1 cellular context compared by ENCODE assay signal in the genomic region with DNA sequence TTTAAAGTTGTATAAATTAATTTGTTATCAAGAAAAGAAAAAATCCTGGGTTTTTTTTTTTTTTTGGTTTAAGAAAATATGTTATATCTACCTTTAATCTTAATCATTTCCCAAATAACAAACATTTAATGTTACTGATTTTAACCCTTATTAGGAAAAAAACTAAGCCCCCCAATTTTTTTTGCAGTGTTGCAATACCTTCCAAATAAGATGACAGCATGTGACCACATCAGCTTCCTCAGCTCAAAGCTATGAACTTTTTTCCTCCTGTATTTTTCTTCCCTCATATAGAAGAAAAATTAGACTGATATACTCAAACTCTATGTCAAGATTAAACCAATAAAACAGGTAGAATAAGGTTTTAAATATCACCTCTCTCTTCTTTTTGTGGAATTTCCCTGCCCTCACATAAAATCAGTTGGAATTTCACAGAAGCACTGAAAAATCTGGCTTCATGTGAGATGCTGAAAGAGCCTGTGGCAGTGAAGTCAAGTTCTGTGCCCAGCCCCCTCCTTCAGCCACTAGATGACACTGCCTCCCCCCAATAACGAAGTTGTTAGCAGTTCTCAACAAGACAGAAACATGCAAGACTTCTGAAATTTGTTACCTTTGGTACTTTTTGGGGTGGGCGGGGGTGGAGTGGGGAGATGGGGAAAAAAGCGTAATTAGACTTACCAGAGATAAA.
TF ChIP-seq lines count a peak whose summit lies in the region.

No MANE protein-coding gene starts in this region.

TF ChIP-seq in GM23338, 12 proteins besides CTCF, POLR2A, EP300 and RAD21:
- TF ChIP-seq POLR2AphosphoS5 (IDR thresholded peaks at IDR 0.05; ENCODE audit: low read depth): no peak
- TF ChIP-seq EZH2 (IDR thresholded peaks at IDR 0.05; ENCODE audit: low read depth, unreplicated experiment): no peak
- no peak for TF ChIP-seq STAT1 (IDR thresholded peaks at IDR 0.05; ENCODE audit: unreplicated experiment)
- TF ChIP-seq, protein P1, sequence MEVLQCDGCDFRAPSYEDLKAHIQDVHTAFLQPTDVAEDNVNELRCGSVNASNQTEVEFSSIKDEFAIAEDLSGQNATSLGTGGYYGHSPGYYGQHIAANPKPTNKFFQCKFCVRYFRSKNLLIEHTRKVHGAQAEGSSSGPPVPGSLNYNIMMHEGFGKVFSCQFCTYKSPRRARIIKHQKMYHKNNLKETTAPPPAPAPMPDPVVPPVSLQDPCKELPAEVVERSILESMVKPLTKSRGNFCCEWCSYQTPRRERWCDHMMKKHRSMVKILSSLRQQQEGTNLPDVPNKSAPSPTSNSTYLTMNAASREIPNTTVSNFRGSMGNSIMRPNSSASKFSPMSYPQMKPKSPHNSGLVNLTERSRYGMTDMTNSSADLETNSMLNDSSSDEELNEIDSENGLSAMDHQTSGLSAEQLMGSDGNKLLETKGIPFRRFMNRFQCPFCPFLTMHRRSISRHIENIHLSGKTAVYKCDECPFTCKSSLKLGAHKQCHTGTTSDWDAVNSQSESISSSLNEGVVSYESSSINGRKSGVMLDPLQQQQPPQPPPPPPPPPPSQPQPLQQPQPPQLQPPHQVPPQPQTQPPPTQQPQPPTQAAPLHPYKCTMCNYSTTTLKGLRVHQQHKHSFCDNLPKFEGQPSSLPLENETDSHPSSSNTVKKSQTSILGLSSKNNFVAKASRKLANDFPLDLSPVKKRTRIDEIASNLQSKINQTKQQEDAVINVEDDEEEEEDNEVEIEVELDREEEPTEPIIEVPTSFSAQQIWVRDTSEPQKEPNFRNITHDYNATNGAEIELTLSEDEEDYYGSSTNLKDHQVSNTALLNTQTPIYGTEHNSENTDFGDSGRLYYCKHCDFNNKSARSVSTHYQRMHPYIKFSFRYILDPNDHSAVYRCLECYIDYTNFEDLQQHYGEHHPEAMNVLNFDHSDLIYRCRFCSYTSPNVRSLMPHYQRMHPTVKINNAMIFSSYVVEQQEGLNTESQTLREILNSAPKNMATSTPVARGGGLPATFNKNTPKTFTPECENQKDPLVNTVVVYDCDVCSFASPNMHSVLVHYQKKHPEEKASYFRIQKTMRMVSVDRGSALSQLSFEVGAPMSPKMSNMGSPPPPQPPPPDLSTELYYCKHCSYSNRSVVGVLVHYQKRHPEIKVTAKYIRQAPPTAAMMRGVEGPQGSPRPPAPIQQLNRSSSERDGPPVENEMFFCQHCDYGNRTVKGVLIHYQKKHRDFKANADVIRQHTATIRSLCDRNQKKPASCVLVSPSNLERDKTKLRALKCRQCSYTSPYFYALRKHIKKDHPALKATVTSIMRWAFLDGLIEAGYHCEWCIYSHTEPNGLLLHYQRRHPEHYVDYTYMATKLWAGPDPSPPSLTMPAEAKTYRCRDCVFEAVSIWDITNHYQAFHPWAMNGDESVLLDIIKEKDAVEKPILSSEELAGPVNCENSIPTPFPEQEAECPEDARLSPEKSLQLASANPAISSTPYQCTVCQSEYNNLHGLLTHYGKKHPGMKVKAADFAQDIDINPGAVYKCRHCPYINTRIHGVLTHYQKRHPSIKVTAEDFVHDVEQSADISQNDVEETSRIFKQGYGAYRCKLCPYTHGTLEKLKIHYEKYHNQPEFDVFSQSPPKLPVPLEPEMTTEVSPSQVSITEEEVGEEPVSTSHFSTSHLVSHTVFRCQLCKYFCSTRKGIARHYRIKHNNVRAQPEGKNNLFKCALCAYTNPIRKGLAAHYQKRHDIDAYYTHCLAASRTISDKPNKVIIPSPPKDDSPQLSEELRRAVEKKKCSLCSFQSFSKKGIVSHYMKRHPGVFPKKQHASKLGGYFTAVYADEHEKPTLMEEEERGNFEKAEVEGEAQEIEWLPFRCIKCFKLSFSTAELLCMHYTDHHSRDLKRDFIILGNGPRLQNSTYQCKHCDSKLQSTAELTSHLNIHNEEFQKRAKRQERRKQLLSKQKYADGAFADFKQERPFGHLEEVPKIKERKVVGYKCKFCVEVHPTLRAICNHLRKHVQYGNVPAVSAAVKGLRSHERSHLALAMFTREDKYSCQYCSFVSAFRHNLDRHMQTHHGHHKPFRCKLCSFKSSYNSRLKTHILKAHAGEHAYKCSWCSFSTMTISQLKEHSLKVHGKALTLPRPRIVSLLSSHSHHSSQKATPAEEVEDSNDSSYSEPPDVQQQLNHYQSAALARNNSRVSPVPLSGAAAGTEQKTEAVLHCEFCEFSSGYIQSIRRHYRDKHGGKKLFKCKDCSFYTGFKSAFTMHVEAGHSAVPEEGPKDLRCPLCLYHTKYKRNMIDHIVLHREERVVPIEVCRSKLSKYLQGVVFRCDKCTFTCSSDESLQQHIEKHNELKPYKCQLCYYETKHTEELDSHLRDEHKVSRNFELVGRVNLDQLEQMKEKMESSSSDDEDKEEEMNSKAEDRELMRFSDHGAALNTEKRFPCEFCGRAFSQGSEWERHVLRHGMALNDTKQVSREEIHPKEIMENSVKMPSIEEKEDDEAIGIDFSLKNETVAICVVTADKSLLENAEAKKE (CRISPR knock-in tag; IDR thresholded peaks at IDR 0.05): no peak
- no peak for TF ChIP-seq EZH2phosphoT487 (IDR thresholded peaks at IDR 0.05; ENCODE audit: unreplicated experiment)
- TF ChIP-seq, protein P2, sequence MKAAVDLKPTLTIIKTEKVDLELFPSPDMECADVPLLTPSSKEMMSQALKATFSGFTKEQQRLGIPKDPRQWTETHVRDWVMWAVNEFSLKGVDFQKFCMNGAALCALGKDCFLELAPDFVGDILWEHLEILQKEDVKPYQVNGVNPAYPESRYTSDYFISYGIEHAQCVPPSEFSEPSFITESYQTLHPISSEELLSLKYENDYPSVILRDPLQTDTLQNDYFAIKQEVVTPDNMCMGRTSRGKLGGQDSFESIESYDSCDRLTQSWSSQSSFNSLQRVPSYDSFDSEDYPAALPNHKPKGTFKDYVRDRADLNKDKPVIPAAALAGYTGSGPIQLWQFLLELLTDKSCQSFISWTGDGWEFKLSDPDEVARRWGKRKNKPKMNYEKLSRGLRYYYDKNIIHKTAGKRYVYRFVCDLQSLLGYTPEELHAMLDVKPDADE (IDR thresholded peaks at IDR 0.05): no peak
- no peak for TF ChIP-seq JUNB (IDR thresholded peaks at IDR 0.05; ENCODE audit: unreplicated experiment)
- TF ChIP-seq ZNF331 (CRISPR knock-in tag; IDR thresholded peaks at IDR 0.05; ENCODE audit: low read depth): no peak
- TF ChIP-seq CREB1 (CRISPR knock-in tag; IDR thresholded peaks at IDR 0.05; ENCODE audit: low read depth): no peak
- no peak for TF ChIP-seq ZNF114 (CRISPR knock-in tag; IDR thresholded peaks at IDR 0.05)
- TF ChIP-seq NANOG (IDR thresholded peaks at IDR 0.05; ENCODE audit: borderline replicate concordance): no peak
- TF ChIP-seq, protein P3, sequence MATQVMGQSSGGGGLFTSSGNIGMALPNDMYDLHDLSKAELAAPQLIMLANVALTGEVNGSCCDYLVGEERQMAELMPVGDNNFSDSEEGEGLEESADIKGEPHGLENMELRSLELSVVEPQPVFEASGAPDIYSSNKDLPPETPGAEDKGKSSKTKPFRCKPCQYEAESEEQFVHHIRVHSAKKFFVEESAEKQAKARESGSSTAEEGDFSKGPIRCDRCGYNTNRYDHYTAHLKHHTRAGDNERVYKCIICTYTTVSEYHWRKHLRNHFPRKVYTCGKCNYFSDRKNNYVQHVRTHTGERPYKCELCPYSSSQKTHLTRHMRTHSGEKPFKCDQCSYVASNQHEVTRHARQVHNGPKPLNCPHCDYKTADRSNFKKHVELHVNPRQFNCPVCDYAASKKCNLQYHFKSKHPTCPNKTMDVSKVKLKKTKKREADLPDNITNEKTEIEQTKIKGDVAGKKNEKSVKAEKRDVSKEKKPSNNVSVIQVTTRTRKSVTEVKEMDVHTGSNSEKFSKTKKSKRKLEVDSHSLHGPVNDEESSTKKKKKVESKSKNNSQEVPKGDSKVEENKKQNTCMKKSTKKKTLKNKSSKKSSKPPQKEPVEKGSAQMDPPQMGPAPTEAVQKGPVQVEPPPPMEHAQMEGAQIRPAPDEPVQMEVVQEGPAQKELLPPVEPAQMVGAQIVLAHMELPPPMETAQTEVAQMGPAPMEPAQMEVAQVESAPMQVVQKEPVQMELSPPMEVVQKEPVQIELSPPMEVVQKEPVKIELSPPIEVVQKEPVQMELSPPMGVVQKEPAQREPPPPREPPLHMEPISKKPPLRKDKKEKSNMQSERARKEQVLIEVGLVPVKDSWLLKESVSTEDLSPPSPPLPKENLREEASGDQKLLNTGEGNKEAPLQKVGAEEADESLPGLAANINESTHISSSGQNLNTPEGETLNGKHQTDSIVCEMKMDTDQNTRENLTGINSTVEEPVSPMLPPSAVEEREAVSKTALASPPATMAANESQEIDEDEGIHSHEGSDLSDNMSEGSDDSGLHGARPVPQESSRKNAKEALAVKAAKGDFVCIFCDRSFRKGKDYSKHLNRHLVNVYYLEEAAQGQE (IDR thresholded peaks at IDR 0.05; ENCODE audit: unreplicated experiment): no peak
